ENCODE assay signal across 9 cellular contexts in genomic region chr9:110452227-110452801, GRCh38.
A peak's percentile ranks its signal among the peaks of the same experiment; 100 is the strongest.
DNase-seq lines count a peak whose midpoint lies in the region; ATAC-seq and TF ChIP-seq lines count a peak whose summit lies in the region.
"Had no signal": no experiment of that assay in that cellular context is flagged by ENCODE, and none has a peak within 500 bp of the region (broad histone marks: within the 10 kb centered on the region; RNA-seq: fewer than 3 reads in every experiment).

No MANE protein-coding gene starts in this region.

- H4K20me1 ChIP-seq in DOHH2 (ENCODE audit: control insufficient read depth, insufficient read depth, low read depth, low read length) = no peaks in the 10 kb centered on the region
- H4K20me1 ChIP-seq in MM.1S (ENCODE audit: insufficient read depth, low read length) = no peaks in the 10 kb centered on the region

- H3K27ac Mint-ChIP-seq in nephron progenitor cell = no peak overlapping the region
- H3K27ac Mint-ChIP-seq: activated T-cell treated with anti-CD3 and anti-CD28 coated beads, Interleukin-2, amount 50 U/mL, for 24 hours had no signal

- H3K4me3 Mint-ChIP-seq in nephron progenitor cell = no peak overlapping the region
- H3K4me3 Mint-ChIP-seq: activated T-cell treated with anti-CD3 and anti-CD28 coated beads, Interleukin-2, amount 50 U/mL, for 24 hours had no signal

- H2AFZ ChIP-seq in MM.1S (ENCODE audit: low read length) = no peak overlapping the region

- H3K9ac ChIP-seq in MM.1S (ENCODE audit: low read length) = no peak overlapping the region

- TF ChIP-seq CTCF in DOHH2 (IDR thresholded peaks at IDR 0.05; ENCODE audit: low read depth, low read length, poor library complexity, severe bottlenecking) = peak; percentile 47
- TF ChIP-seq CTCF in MM.1S (IDR thresholded peaks at IDR 0.05; ENCODE audit: low read length) = peak; percentile 51
- peak; percentile 43 for TF ChIP-seq CTCF in choroid plexus epithelial cell (conservative IDR thresholded peaks at IDR 0.05; ENCODE audit: low read depth, low read length)
- peak; percentile 44 for TF ChIP-seq CTCF in nephron progenitor cell (IDR thresholded peaks at IDR 0.05)

- H3K27me3 ChIP-seq in DOHH2 (ENCODE audit: control insufficient read depth, low read length) = no peaks in the 10 kb centered on the region
- no peaks in the 10 kb centered on the region for H3K27me3 ChIP-seq in MM.1S (replicated peaks; ENCODE audit: insufficient read depth, low read length)

- H3K4me3 ChIP-seq in DOHH2 (ENCODE audit: low read length) (no peak overlapping the region), MM.1S (ENCODE audit: low read length) (no peak overlapping the region), choroid plexus epithelial cell (ENCODE audit: low read depth, low read length) (no peak overlapping the region)

- DNase-seq in MM.1S (peak; percentile 19), choroid plexus epithelial cell (ENCODE audit: low read depth) (peak; percentile 56), nephron progenitor cell (no peak)
- DNase-seq: activated T-cell treated with anti-CD3 and anti-CD28 coated beads, Interleukin-2, amount 50 U/mL, for 24 hours had no signal

- H3F3A ChIP-seq in DOHH2 (ENCODE audit: control insufficient read depth, insufficient read depth) = no peaks in the 10 kb centered on the region
- H3F3A ChIP-seq in MM.1S (ENCODE audit: insufficient read depth, low read length) = no peaks in the 10 kb centered on the region

- H3K4me1 Mint-ChIP-seq in nephron progenitor cell = no peaks in the 10 kb centered on the region

- H3K4me1 ChIP-seq in DOHH2 (ENCODE audit: control insufficient read depth, low read length) (no peaks in the 10 kb centered on the region), MM.1S (ENCODE audit: low read length) (no peaks in the 10 kb centered on the region)

- no peaks in the 10 kb centered on the region for H3K9me3 Mint-ChIP-seq in nephron progenitor cell
- H3K9me3 Mint-ChIP-seq: activated T-cell treated with anti-CD3 and anti-CD28 coated beads, Interleukin-2, amount 50 U/mL, for 24 hours had no signal

- H3K4me2 ChIP-seq in DOHH2 (ENCODE audit: low read length) (no peak overlapping the region), MM.1S (ENCODE audit: low read depth, low read length) (no peak overlapping the region)

- H3K9me3 ChIP-seq in DOHH2 (ENCODE audit: control insufficient read depth, insufficient read depth, low read length) = no peaks in the 10 kb centered on the region
- H3K9me3 ChIP-seq in MM.1S (replicated peaks; ENCODE audit: insufficient read depth, low read length) = no peaks in the 10 kb centered on the region

- no peak for ATAC-seq in GM21619 (IDR thresholded peaks at IDR 0.05; ENCODE audit: unreplicated experiment)
- no peak for ATAC-seq in HG02981 (IDR thresholded peaks at IDR 0.05; ENCODE audit: unreplicated experiment)
- no peak for ATAC-seq in HG03159 (IDR thresholded peaks at IDR 0.05; ENCODE audit: unreplicated experiment)
- ATAC-seq in HG03565 (IDR thresholded peaks at IDR 0.05; ENCODE audit: unreplicated experiment) = no peak

- H3K79me2 ChIP-seq in DOHH2 (ENCODE audit: control insufficient read depth, low read length) = no peaks in the 10 kb centered on the region
- H3K79me2 ChIP-seq in MM.1S (ENCODE audit: low read length) = no peaks in the 10 kb centered on the region

- H3K9me2 ChIP-seq in DOHH2 (replicated peaks; ENCODE audit: control insufficient read depth, low read length) (no peaks in the 10 kb centered on the region), MM.1S (replicated peaks; ENCODE audit: insufficient read depth, low read length) (no peaks in the 10 kb centered on the region)

- H3K36me3 Mint-ChIP-seq in nephron progenitor cell (ENCODE audit: low read depth) = no peaks in the 10 kb centered on the region

- H3K27ac ChIP-seq in DOHH2 (ENCODE audit: low read depth, low read length) (no peak overlapping the region), MM.1S (ENCODE audit: low read length) (no peak overlapping the region)

- H3K36me3 ChIP-seq in DOHH2 (ENCODE audit: control insufficient read depth, low read length) (no peaks in the 10 kb centered on the region), MM.1S (replicated peaks; ENCODE audit: insufficient read depth, low read length) (no peaks in the 10 kb centered on the region)

- H3K27me3 Mint-ChIP-seq in nephron progenitor cell (ENCODE audit: low read depth, poor library complexity) = no peaks in the 10 kb centered on the region
